Comparison of ENCODE assay signal across 4 cellular contexts in genomic region chr13:112529216-112529615, GRCh38.
TF ChIP-seq lines count a peak whose summit lies in the region.

No MANE protein-coding gene starts in this region.

TF ChIP-seq in HepG2, 621 proteins besides CTCF, POLR2A, EP300 and RAD21:
- TF ChIP-seq FOXA1 (IDR thresholded peaks at IDR 0.05) (no peak), FOXA1 (CRISPR knock-in tag; IDR thresholded peaks at IDR 0.05) (no peak), NFYC (CRISPR knock-in tag; IDR thresholded peaks at IDR 0.05) (no peak), HNF4G (IDR thresholded peaks at IDR 0.05; ENCODE audit: borderline replicate concordance, low read depth, low read length) (no peak), HNF4G (CRISPR knock-in tag; IDR thresholded peaks at IDR 0.05; ENCODE audit: borderline replicate concordance, low read depth) (no peak), MAFK (conservative IDR thresholded peaks at IDR 0.05 in 1 of 2, IDR thresholded peaks at IDR 0.05 in 1 of 2; ENCODE audit: low read length in 2 of 2) (peak; percentile 67), MAFF (IDR thresholded peaks at IDR 0.05; ENCODE audit: low read depth, low read length) (peak; percentile 67), RELA (CRISPR knock-in tag; IDR thresholded peaks at IDR 0.05) (no peak), NFIB (CRISPR knock-in tag; IDR thresholded peaks at IDR 0.05; ENCODE audit: borderline replicate concordance) (no peak), ZNF225 (CRISPR knock-in tag; IDR thresholded peaks at IDR 0.05) (no peak), IRF9 (CRISPR knock-in tag; IDR thresholded peaks at IDR 0.05; ENCODE audit: borderline replicate concordance) (no peak), ZGPAT (CRISPR knock-in tag; IDR thresholded peaks at IDR 0.05) (no peak), ZNF124 (CRISPR knock-in tag; IDR thresholded peaks at IDR 0.05) (no peak)

TF ChIP-seq in A549, 52 proteins besides CTCF, POLR2A, EP300 and RAD21:
- peak; percentile 30 for TF ChIP-seq MAFK (IDR thresholded peaks at IDR 0.05; ENCODE audit: partially characterized antibody)
- no peak for TF ChIP-seq MYC (IDR thresholded peaks at IDR 0.05; ENCODE audit: borderline replicate concordance, low read length)
TF ChIP-seq in A549: peak in this region for 1.

TF ChIP-seq in IMR-90, 13 proteins besides CTCF, POLR2A, EP300 and RAD21:
- TF ChIP-seq MAFK (IDR thresholded peaks at IDR 0.05; ENCODE audit: low read depth, low read length), result peak; percentile 58
- no peak for TF ChIP-seq BHLHE40 (IDR thresholded peaks at IDR 0.05; ENCODE audit: low read depth, low read length)

TF ChIP-seq in K562, 482 proteins besides CTCF, POLR2A, EP300 and RAD21:
- TF ChIP-seq ZNF518B (CRISPR knock-in tag; IDR thresholded peaks at IDR 0.05) (no peak), C11orf30 (IDR thresholded peaks at IDR 0.05; ENCODE audit: low read depth) (peak; percentile 12; the same call in 1 of the 2 replicates), ZNF316 (IDR thresholded peaks at IDR 0.05) (peak; percentile 25; the same call in 1 of the 2 replicates), ZBTB1 (CRISPR knock-in tag; IDR thresholded peaks at IDR 0.05; ENCODE audit: borderline replicate concordance, low read depth) (no peak)
